9 cellular contexts compared by ENCODE assay signal in the genomic region with DNA sequence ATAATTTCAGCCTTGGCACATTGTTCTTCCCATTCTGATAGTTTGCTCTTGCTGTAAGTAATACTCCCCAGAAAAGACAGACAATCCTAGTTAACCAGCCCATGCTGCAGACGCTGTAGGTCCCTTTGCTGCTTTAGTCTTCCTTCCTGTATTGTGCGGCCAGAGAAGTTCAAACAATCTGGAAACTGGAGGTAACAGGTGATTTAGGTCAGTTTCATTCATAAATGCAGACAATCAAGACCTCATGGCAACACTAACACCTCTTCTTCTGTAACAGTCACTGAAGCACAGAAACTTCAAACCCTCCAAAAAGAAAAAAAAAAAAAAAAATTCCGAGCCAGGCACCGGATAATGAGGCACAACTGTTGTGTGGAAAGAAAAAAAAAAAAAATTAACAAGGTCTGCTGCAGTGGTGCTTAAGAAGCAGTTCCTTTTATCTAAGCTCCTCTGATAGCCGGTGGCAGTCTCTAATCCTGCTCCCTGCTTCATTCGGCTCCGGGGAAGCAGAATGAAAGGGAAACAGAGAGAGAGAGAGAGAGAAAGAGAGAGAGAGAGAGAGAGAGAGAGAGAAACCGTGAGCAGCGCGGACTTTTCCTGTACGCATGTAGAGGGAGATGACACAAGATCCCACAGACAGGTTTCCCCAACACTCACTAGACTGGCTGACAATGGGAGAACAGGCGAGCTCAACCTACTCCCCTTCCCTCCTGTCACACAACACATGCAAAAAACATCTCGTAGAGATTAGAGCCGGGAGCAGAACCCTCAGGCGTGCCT. TPM values are rescaled to one million over a fixed set of nuclear protein-coding genes. Genes with fewer than 3 reads are reported as not detected.
A peak's percentile ranks its signal among the peaks of the same experiment; 100 is the strongest.
DNase-seq lines count a peak whose midpoint lies in the region; FAIRE-seq and TF ChIP-seq lines count a peak whose summit lies in the region.
"Had no signal": no experiment of that assay in that cellular context is flagged by ENCODE, and none has a peak within 500 bp of the region (broad histone marks: within the 10 kb centered on the region; RNA-seq: fewer than 3 reads in every experiment).

TSS of gene SEMA3A (minus strand) at position 306 of the 777 bp plus-strand sequence. CDS start at position 103, 203 bp downstream.

- peak within 1 kb of the TSS; percentile 92 for H3K27ac ChIP-seq in neural progenitor cell

- peak within 1 kb of the TSS; percentile 43 for H3K9ac ChIP-seq in neural progenitor cell

- no peaks in the 10 kb centered on the region for H3K9me3 Mint-ChIP-seq in activated T-helper 1 cell treated with anti-CD3 and anti-CD28 coated beads, Interleukin-12 subunit alpha, Interleukin-12 subunit beta, Interleukin-2, Interleukin-4 antibody, amounts not matched to agents 30 ng/mL and 10 ng/mL and 1 ng/mL, durations not matched to agents 14 hours and 24 hours and 36 hours
- no peaks in the 10 kb centered on the region for H3K9me3 Mint-ChIP-seq in neural progenitor cell

- TF ChIP-seq CTCF in GM12875 (IDR thresholded peaks at IDR 0.05; ENCODE audit: borderline replicate concordance, insufficient read depth, low read depth, low read length) (no peak), neural progenitor cell (IDR thresholded peaks at IDR 0.05) (peak; percentile 7)

- no peaks in the 10 kb centered on the region for H3K36me3 Mint-ChIP-seq in activated T-helper 1 cell treated with anti-CD3 and anti-CD28 coated beads, Interleukin-12 subunit alpha, Interleukin-12 subunit beta, Interleukin-2, Interleukin-4 antibody, amounts not matched to agents 30 ng/mL and 10 ng/mL and 1 ng/mL, durations not matched to agents 14 hours and 24 hours and 36 hours (ENCODE audit: low read depth)
- no peaks in the 10 kb centered on the region for H3K36me3 Mint-ChIP-seq in neural progenitor cell

- H3K36me3 ChIP-seq in neural progenitor cell = no peaks in the 10 kb centered on the region

- peak within 1 kb of the TSS; percentile 44 for H3K4me3 ChIP-seq in GM12875 (ENCODE audit: low read depth, low read length)
- peak within 1 kb of the TSS; percentile 84 for H3K4me3 ChIP-seq in neural progenitor cell

- intact Hi-C loops in activated T-helper 1 cell treated with anti-CD3 and anti-CD28 coated beads, Interleukin-12 subunit alpha, Interleukin-12 subunit beta, Interleukin-2, Interleukin-4 antibody, amounts not matched to agents 30 ng/mL and 10 ng/mL and 1 ng/mL, durations not matched to agents 14 hours and 24 hours and 36 hours (cut with micrococcal nuclease) = no loop called here

- no peaks in the 10 kb centered on the region for H3K27me3 ChIP-seq in neural progenitor cell

- no peaks in the 10 kb centered on the region for H4K20me1 ChIP-seq in neural progenitor cell (ENCODE audit: low read depth)

- peak within 1 kb of the TSS; percentile 50 for H2AFZ ChIP-seq in neural progenitor cell (replicated peaks)

- peaks cover 62% of the 10 kb centered on the region for H3K4me1 ChIP-seq in neural progenitor cell

- peak within 1 kb of the TSS; percentile 84 for H3K4me2 ChIP-seq in neural progenitor cell

- H3K79me2 ChIP-seq in neural progenitor cell (ENCODE audit: low read depth) = peaks cover 48% of the 10 kb centered on the region

- H3K4me1 Mint-ChIP-seq in activated T-helper 1 cell treated with anti-CD3 and anti-CD28 coated beads, Interleukin-12 subunit alpha, Interleukin-12 subunit beta, Interleukin-2, Interleukin-4 antibody, amounts not matched to agents 30 ng/mL and 10 ng/mL and 1 ng/mL, durations not matched to agents 14 hours and 24 hours and 36 hours (ENCODE audit: low read depth) = peaks cover 34% of the 10 kb centered on the region
- peaks cover 43% of the 10 kb centered on the region for H3K4me1 Mint-ChIP-seq in neural progenitor cell

- H3F3A ChIP-seq in neural progenitor cell (ENCODE audit: low read depth) = peaks cover 58% of the 10 kb centered on the region

- H3K9me3 ChIP-seq in neural progenitor cell (ENCODE audit: low read depth) = no peaks in the 10 kb centered on the region

- FAIRE-seq in frontal cortex (lab: Jason Lieb, UNC) = no peak
- FAIRE-seq: GM18507 had no signal

- peak within 1 kb of the TSS; percentile 88 for H3K4me3 Mint-ChIP-seq in activated T-helper 1 cell treated with anti-CD3 and anti-CD28 coated beads, Interleukin-12 subunit alpha, Interleukin-12 subunit beta, Interleukin-2, Interleukin-4 antibody, amounts not matched to agents 30 ng/mL and 10 ng/mL and 1 ng/mL, durations not matched to agents 14 hours and 24 hours and 36 hours
- H3K4me3 Mint-ChIP-seq in neural progenitor cell = peak within 1 kb of the TSS; percentile 98

- peak within 1 kb of the TSS; percentile 82 for H3K27ac Mint-ChIP-seq in activated T-helper 1 cell treated with anti-CD3 and anti-CD28 coated beads, Interleukin-12 subunit alpha, Interleukin-12 subunit beta, Interleukin-2, Interleukin-4 antibody, amounts not matched to agents 30 ng/mL and 10 ng/mL and 1 ng/mL, durations not matched to agents 14 hours and 24 hours and 36 hours
- peak within 1 kb of the TSS; percentile 96 for H3K27ac Mint-ChIP-seq in neural progenitor cell

- H3K27me3 Mint-ChIP-seq in activated T-helper 1 cell treated with anti-CD3 and anti-CD28 coated beads, Interleukin-12 subunit alpha, Interleukin-12 subunit beta, Interleukin-2, Interleukin-4 antibody, amounts not matched to agents 30 ng/mL and 10 ng/mL and 1 ng/mL, durations not matched to agents 14 hours and 24 hours and 36 hours (ENCODE audit: insufficient read depth) = peaks cover 11% of the 10 kb centered on the region
- peaks cover 6% of the 10 kb centered on the region for H3K27me3 Mint-ChIP-seq in neural progenitor cell (ENCODE audit: insufficient read depth, low read depth)

- DNase-seq in A172 (ENCODE audit: low spot score) (peak; percentile 78), NCI-H460 (ENCODE audit: extremely low read depth, low read depth) (peak; percentile 83), frontal cortex (ENCODE audit: low spot score in 2 of 2) (no peak), neural progenitor cell (ENCODE audit: low spot score) (peak; percentile 88), NCI-H1436 treated with DMSO at 0.1 percent for 48 hours (lab: John Stamatoyannopoulos, UW) (no peak)
- no peak for DNase-seq in activated T-helper 1 cell treated with anti-CD3 and anti-CD28 coated beads, Interleukin-12 subunit alpha, Interleukin-12 subunit beta, Interleukin-2, Interleukin-4 antibody, amounts not matched to agents 30 ng/mL and 10 ng/mL and 1 ng/mL, durations not matched to agents 14 hours and 24 hours and 36 hours (ENCODE audit: low spot score)
- no peak for DNase-seq in stimulated activated CD4-positive, alpha-beta T cell treated with anti-CD3 and anti-CD28 coated beads, Interleukin-12 subunit alpha, Interleukin-12 subunit beta, amount 100 ng/mL, for 4 hours

RNA-seq across cellular contexts. Expression of gene SEMA3A, which starts in this region (rescaled TPM):
- total RNA-seq in A172 (2014; rRNA removed; shearing (Covaris generic)) = 11.6 and 16.2 TPM in 2 replicates
- total RNA-seq in NCI-H460 (2014; rRNA removed; shearing (Covaris generic)) = 61.7 and 73.9 TPM in 2 replicates
- 16.1 and 22.9 TPM in 2 replicates for polyA plus RNA-seq in NCI-H460 (2014; cell fraction: nucleus; rRNA removed)
- 0.34 TPM in 1 of 2 replicates, not detected in the other for total RNA-seq in activated T-helper 1 cell treated with anti-CD3 and anti-CD28 coated beads, Interleukin-12 subunit alpha, Interleukin-12 subunit beta, Interleukin-2, Interleukin-4 antibody, amounts not matched to agents 30 ng/mL and 10 ng/mL and 1 ng/mL, durations not matched to agents 14 hours and 24 hours and 36 hours
- total RNA-seq in frontal cortex (33.0 TPM), neural progenitor cell (ENCODE audit: low replicate concordance) (69.5 and 134 TPM in 2 replicates)

Comparison
In these comparisons a context has a peak if more than half of its experiments do, and no peak if none do; other contexts are left out.
1. DNase-seq: peak in A172 (single experiment), NCI-H460 (single experiment) and neural progenitor cell (single experiment); none in activated T-helper 1 cell treated with anti-CD3 and anti-CD28 coated beads, Interleukin-12 subunit alpha, Interleukin-12 subunit beta, Interleukin-2, Interleukin-4 antibody, amounts not matched to agents 30 ng/mL and 10 ng/mL and 1 ng/mL, durations not matched to agents 14 hours and 24 hours and 36 hours (single experiment), frontal cortex (0 of 2), NCI-H1436 treated with DMSO at 0.1 percent for 48 hours (single experiment) and stimulated activated CD4-positive, alpha-beta T cell treated with anti-CD3 and anti-CD28 coated beads, Interleukin-12 subunit alpha, Interleukin-12 subunit beta, amount 100 ng/mL, for 4 hours (single experiment).